ENCODE assay signal across 9 cellular contexts in genomic region chr17:83109793-83110645, GRCh38. TPM values are rescaled to one million over a fixed set of nuclear protein-coding genes. Genes with fewer than 3 reads are reported as not detected.
DNase-seq lines count a peak whose midpoint lies in the region; ATAC-seq, FAIRE-seq and TF ChIP-seq lines count a peak whose summit lies in the region.
"Had no signal": no experiment of that assay in that cellular context is flagged by ENCODE, and none has a peak within 500 bp of the region (broad histone marks: within the 10 kb centered on the region; RNA-seq: fewer than 3 reads in every experiment).

No MANE protein-coding gene starts in this region.

- H3K9me3 ChIP-seq in kidney (ENCODE audit: control insufficient read depth in 1 of 2, low read length in 2 of 2) = no peaks in the 10 kb centered on the region
- H3K9me3 ChIP-seq in thyroid gland = no peaks in the 10 kb centered on the region

- H3K9ac ChIP-seq in kidney (ENCODE audit: low read length in 2 of 2) = no peak overlapping the region

- peak in 1 of 2 donors; percentile 11 for TF ChIP-seq POLR2A in thyroid gland (IDR thresholded peaks at IDR 0.05)

- peak; percentile 69 for DNase-seq in HuH-7.5 (ENCODE audit: low spot score)
- peak; percentile 90 for DNase-seq in astrocyte of the cerebellum (ENCODE audit: low read depth)
- DNase-seq in kidney = peak; percentile 97
- DNase-seq in thyroid gland = peak; percentile 99
- DNase-seq in KG1 (lab: John Stamatoyannopoulos, UW) = no peak
- no peak for DNase-seq in inferior parietal cortex (ENCODE audit: extremely low spot score)
- DNase-seq: activated naive CD4-positive, alpha-beta T cell treated with anti-CD3 and anti-CD28 coated beads for 36 hours had no signal

- no peak for TF ChIP-seq CTCF in astrocyte of the cerebellum (IDR thresholded peaks at IDR 0.05; ENCODE audit: low read depth, low read length, missing control alignments)
- no peak for TF ChIP-seq CTCF in kidney (IDR thresholded peaks at IDR 0.05; ENCODE audit: borderline replicate concordance, extremely low read depth, insufficient read depth)
- no peak for TF ChIP-seq CTCF in thyroid gland (IDR thresholded peaks at IDR 0.05)

- H3K27me3 ChIP-seq in thyroid gland = no peaks in the 10 kb centered on the region

- H3K36me3 ChIP-seq in kidney (ENCODE audit: control insufficient read depth in 1 of 2, insufficient read depth in 2 of 2, low read length in 2 of 2) (no peaks in the 10 kb centered on the region), thyroid gland (no peaks in the 10 kb centered on the region)

- H3K4me1 ChIP-seq in kidney (ENCODE audit: control insufficient read depth in 1 of 2, insufficient read depth in 1 of 2, low read depth in 1 of 2, low read length in 2 of 2) (peaks cover 8 to 17% of the 10 kb centered on the region in 2 donors), thyroid gland (peaks cover 12 to 33% of the 10 kb centered on the region in 2 donors)

- FAIRE-seq in kidney (lab: Jason Lieb, UNC) = no peak

- ATAC-seq in GM19023 (IDR thresholded peaks at IDR 0.05; ENCODE audit: unreplicated experiment) (no peak), HG03354 (IDR thresholded peaks at IDR 0.05; ENCODE audit: poor library complexity, severe bottlenecking, unreplicated experiment) (no peak)

- intact Hi-C loops in kidney (cut with DNase I) = no loop called here
- intact Hi-C loops in thyroid gland (cut with DNase I) = no loop called here

- 20 to 31% methylated on average over 22 to 37 of the region's 37 CpGs for WGBS in thyroid gland, 2 donors

- in situ Hi-C loops in astrocyte of the cerebellum (cut with HindIII; ENCODE audit: low sequenced_read_pairs) = no loop called here

- peak overlapping the region; percentile 58 to 79 for H3K27ac ChIP-seq in kidney (ENCODE audit: low read depth in 2 of 2, low read length in 2 of 2)
- H3K27ac ChIP-seq in thyroid gland = peak overlapping the region; percentile 52 to 90 (median 76)

- peak overlapping the region; percentile 13 for H3K4me3 ChIP-seq in astrocyte of the cerebellum (ENCODE audit: low read depth, low read length)
- H3K4me3 ChIP-seq in kidney (ENCODE audit: low read length in 2 of 2) = peak overlapping the region in 1 of 2 donors; percentile 34
- peak overlapping the region in 1 of 3 donors; percentile 26 for H3K4me3 ChIP-seq in thyroid gland (replicated peaks in 1 of 3)

RNA-seq across cellular contexts. Expression of gene METRNL, which starts 30.6 kb away (rescaled TPM):
- total RNA-seq in kidney (61.5 TPM), thyroid gland (10 to 100 TPM; 57.5 to 89.7 (median 73.3) TPM)
- polyA plus RNA-seq in kidney (ENCODE audit: insufficient read depth, low read depth, low replicate concordance) = 107 TPM

Comparison
In these comparisons a context has a peak if more than half of its experiments do, and no peak if none do; other contexts are left out.
1. DNase-seq: peak in HuH-7.5 (single experiment), astrocyte of the cerebellum (single experiment), kidney (single experiment) and thyroid gland (2 of 2); none in KG1 (single experiment) and inferior parietal cortex (single experiment).